In the genomic region with DNA sequence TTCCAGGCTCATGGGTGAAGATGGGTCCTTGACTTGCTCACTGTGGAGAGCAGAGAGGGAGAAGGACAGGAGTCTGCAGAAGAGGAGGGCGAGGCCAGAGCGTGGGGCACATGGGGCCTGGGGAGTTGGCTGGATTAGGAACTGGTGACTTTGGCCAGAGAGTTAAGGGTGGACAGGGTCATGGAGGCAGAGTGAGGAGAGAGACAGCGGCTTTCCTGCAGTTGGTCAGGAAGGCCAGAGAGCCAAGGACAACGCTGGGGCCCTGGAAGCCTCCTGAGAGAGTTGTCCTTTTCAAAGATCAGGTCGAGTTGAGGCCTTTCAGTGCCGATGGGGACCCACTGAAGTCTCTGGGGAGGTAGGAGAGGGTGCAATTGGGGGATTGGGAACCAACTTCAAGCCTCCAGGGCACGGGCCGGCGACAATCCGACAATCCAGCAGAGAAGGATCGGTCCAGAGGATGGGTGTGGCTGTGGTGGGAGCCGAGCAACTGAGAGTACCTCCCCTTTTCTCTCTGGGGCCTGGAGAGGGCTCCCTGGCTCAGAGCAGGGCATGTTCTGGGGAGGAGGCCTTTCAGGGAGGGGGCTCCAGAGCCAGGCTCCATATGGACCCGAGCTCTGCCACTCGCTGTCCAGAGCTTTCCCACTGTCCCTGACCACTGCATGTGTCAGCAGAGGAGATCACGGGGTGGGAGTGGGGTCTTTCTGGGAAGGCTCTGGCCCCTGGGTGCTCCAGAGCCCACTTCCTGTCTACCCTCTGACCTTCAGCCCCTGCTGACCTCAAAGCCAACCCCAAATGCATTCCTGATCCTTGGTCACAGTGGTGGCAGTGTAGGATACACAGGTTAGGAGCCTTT, we compare ENCODE assay signal across 9 cellular contexts. TPM values are rescaled to one million over a fixed set of nuclear protein-coding genes. Genes with fewer than 3 reads are reported as not detected.
DNase-seq lines count a peak whose midpoint lies in the region; ATAC-seq and TF ChIP-seq lines count a peak whose summit lies in the region.
"Had no signal": no experiment of that assay in that cellular context is flagged by ENCODE, and none has a peak within 500 bp of the region (broad histone marks: within the 10 kb centered on the region; RNA-seq: fewer than 3 reads in every experiment).

No MANE protein-coding gene starts in this region.

- H3K36me3 Mint-ChIP-seq in activated CD4-positive, alpha-beta T cell treated with anti-CD3 and anti-CD28 coated beads, Interleukin-2, amount 10 ng/mL, durations not matched to agents 24 days and 14 days (ENCODE audit: low read depth) = peaks cover 49% of the 10 kb centered on the region
- peaks cover 31% of the 10 kb centered on the region for H3K36me3 Mint-ChIP-seq in brain

- DNase-seq in activated CD4-positive, alpha-beta T cell treated with anti-CD3 and anti-CD28 coated beads, Interleukin-2, amount 10 ng/mL, durations not matched to agents 24 days and 14 days = no peak
- DNase-seq in activated CD4-positive, alpha-beta T cell treated with anti-CD3 and anti-CD28 coated beads for 1 hour = no peak
- DNase-seq in lung (ENCODE audit: low spot score) = no peak
- no peak for DNase-seq in thyroid gland
- DNase-seq in NCI-H82 (lab: John Stamatoyannopoulos, UW) = no peak
- DNase-seq: effector CD8-positive, alpha-beta T cell had no signal

- peaks cover 12 to 37% of the 10 kb centered on the region in 2 donors for H3K36me3 ChIP-seq in lung (ENCODE audit: control insufficient read depth in 2 of 2, insufficient read depth in 2 of 2, low read length in 2 of 2)
- peaks cover 13 to 19% of the 10 kb centered on the region in 2 donors for H3K36me3 ChIP-seq in thyroid gland

- H3K27ac ChIP-seq in lung (ENCODE audit: low read depth in 1 of 2, low read length in 1 of 2) (peak overlapping the region; percentile 51 to 94), thyroid gland (peak overlapping the region; percentile 83 to 88 (median 85))

- no peak for TF ChIP-seq CTCF in brain (conservative IDR thresholded peaks at IDR 0.05)
- TF ChIP-seq CTCF in lung (IDR thresholded peaks at IDR 0.05; ENCODE audit: control extremely low read depth, extremely low read depth) = no peak
- no peak for TF ChIP-seq CTCF in thyroid gland (IDR thresholded peaks at IDR 0.05)

- no peak overlapping the region for H3K4me3 ChIP-seq in lung
- no peak overlapping the region for H3K4me3 ChIP-seq in thyroid gland (replicated peaks in 1 of 3)

- H3K27ac Mint-ChIP-seq in activated CD4-positive, alpha-beta T cell treated with anti-CD3 and anti-CD28 coated beads, Interleukin-2, amount 10 ng/mL, durations not matched to agents 24 days and 14 days = peak overlapping the region; percentile 94
- H3K27ac Mint-ChIP-seq in brain = peak overlapping the region in 4 of 5 experiments; percentile 48 to 73 (median 67)

- intact Hi-C loops in activated CD4-positive, alpha-beta T cell treated with anti-CD3 and anti-CD28 coated beads, Interleukin-2, amount 10 ng/mL, durations not matched to agents 24 days and 14 days (cut with micrococcal nuclease) = no loop called here
- intact Hi-C loops in thyroid gland (cut with DNase I) = no loop called here

- H3K4me1 ChIP-seq in lung (ENCODE audit: control insufficient read depth in 2 of 2, insufficient read depth in 2 of 2, low read length in 2 of 2) (peaks cover 26 to 74% of the 10 kb centered on the region in 2 donors), thyroid gland (peaks cover 44 to 84% of the 10 kb centered on the region in 2 donors)

- no peaks in the 10 kb centered on the region for H3K27me3 ChIP-seq in lung (ENCODE audit: control insufficient read depth, insufficient read depth)
- no peaks in the 10 kb centered on the region for H3K27me3 ChIP-seq in thyroid gland

- ATAC-seq in lung (ENCODE audit: insufficient read depth, low FRiP score) = no peak
- ATAC-seq in HG02973 (IDR thresholded peaks at IDR 0.05; ENCODE audit: unreplicated experiment) = no peak
- ATAC-seq in HG03342 (IDR thresholded peaks at IDR 0.05; ENCODE audit: unreplicated experiment) = no peak

- peaks cover 42% of the 10 kb centered on the region for H3K4me1 Mint-ChIP-seq in activated CD4-positive, alpha-beta T cell treated with anti-CD3 and anti-CD28 coated beads, Interleukin-2, amount 10 ng/mL, durations not matched to agents 24 days and 14 days
- H3K4me1 Mint-ChIP-seq in brain = peaks cover 32% of the 10 kb centered on the region

- no peak for TF ChIP-seq POLR2A in thyroid gland (IDR thresholded peaks at IDR 0.05)

- H3K27me3 Mint-ChIP-seq in activated CD4-positive, alpha-beta T cell treated with anti-CD3 and anti-CD28 coated beads, Interleukin-2, amount 10 ng/mL, durations not matched to agents 24 days and 14 days = no peaks in the 10 kb centered on the region
- H3K27me3 Mint-ChIP-seq in brain = no peaks in the 10 kb centered on the region

- peak overlapping the region; percentile 74 for H3K4me3 Mint-ChIP-seq in activated CD4-positive, alpha-beta T cell treated with anti-CD3 and anti-CD28 coated beads, Interleukin-2, amount 10 ng/mL, durations not matched to agents 24 days and 14 days
- H3K4me3 Mint-ChIP-seq in brain = no peak overlapping the region

- no peaks in the 10 kb centered on the region for H3K9me3 ChIP-seq in lung (ENCODE audit: control insufficient read depth in 2 of 2, insufficient read depth in 1 of 2, low read length in 1 of 2)
- no peaks in the 10 kb centered on the region for H3K9me3 ChIP-seq in thyroid gland

- no peaks in the 10 kb centered on the region for H3K9me3 Mint-ChIP-seq in activated CD4-positive, alpha-beta T cell treated with anti-CD3 and anti-CD28 coated beads, Interleukin-2, amount 10 ng/mL, durations not matched to agents 24 days and 14 days
- no peaks in the 10 kb centered on the region for H3K9me3 Mint-ChIP-seq in brain

- 54 to 81% methylated on average over 15 of the region's 15 CpGs for WGBS in lung, 2 donors
- WGBS in thyroid gland, 2 donors = 58 to 90% methylated on average over 10 to 15 of the region's 15 CpGs

RNA-seq across cellular contexts. Expression of a gene that starts 7.5 kb away (rescaled TPM):
- total RNA-seq in activated CD4-positive, alpha-beta T cell treated with anti-CD3 and anti-CD28 coated beads, Interleukin-2, amount 10 ng/mL, durations not matched to agents 24 days and 14 days = 0.45 and 0.47 TPM in 2 replicates
- 14.9 TPM for polyA plus RNA-seq in brain (ENCODE audit: insufficient read depth, low read depth, low replicate concordance)
- total RNA-seq in lung = 10 to 100 TPM; 25.5 to 66.5 TPM
- polyA plus RNA-seq in lung = 10 to 100 TPM; 21.4 to 86.3 TPM
- 10 to 100 TPM; 10.1 to 65.3 (median 39.4) TPM for total RNA-seq in thyroid gland

RNA-seq across cellular contexts. Expression of a gene that starts 31.3 kb away (rescaled TPM):
- total RNA-seq in activated CD4-positive, alpha-beta T cell treated with anti-CD3 and anti-CD28 coated beads, Interleukin-2, amount 10 ng/mL, durations not matched to agents 24 days and 14 days = 27.7 and 28.4 TPM in 2 replicates
- 69.4 TPM for polyA plus RNA-seq in brain (ENCODE audit: insufficient read depth, low read depth, low replicate concordance)
- 10 to 100 TPM; 30.4 to 60.8 TPM for total RNA-seq in lung
- 10 to 100 TPM; 26.6 to 66.9 TPM for polyA plus RNA-seq in lung
- total RNA-seq in thyroid gland = 10 to 100 TPM; 56.3 to 65.6 (median 61.5) TPM

RNA-seq across cellular contexts. Expression of a gene that starts 31.5 kb away (rescaled TPM):
- 11.7 and 14.4 TPM in 2 replicates for total RNA-seq in activated CD4-positive, alpha-beta T cell treated with anti-CD3 and anti-CD28 coated beads, Interleukin-2, amount 10 ng/mL, durations not matched to agents 24 days and 14 days
- 37.4 TPM for polyA plus RNA-seq in brain (ENCODE audit: insufficient read depth, low read depth, low replicate concordance)
- total RNA-seq in lung = 1 to 10 TPM; 4.6 to 7.7 TPM
- polyA plus RNA-seq in lung = 1 to 10 TPM; 4.5 to 5.0 TPM
- total RNA-seq in thyroid gland = 10 to 100 TPM in 3 of 4 donors, 1 to 10 TPM in 1; 5.8 to 12.6 (median 12.3) TPM

RNA-seq across cellular contexts. Expression of a gene that starts 34.1 kb away (rescaled TPM):
- 15.2 and 15.9 TPM in 2 replicates for total RNA-seq in activated CD4-positive, alpha-beta T cell treated with anti-CD3 and anti-CD28 coated beads, Interleukin-2, amount 10 ng/mL, durations not matched to agents 24 days and 14 days
- polyA plus RNA-seq in brain (ENCODE audit: insufficient read depth, low read depth, low replicate concordance) (10.5 TPM), lung (10 to 100 TPM in 1 of 2 donors, 1 to 10 TPM in 1; 9.6 to 19.1 TPM)
- total RNA-seq in lung (10 to 100 TPM; 10.6 to 17.9 TPM), thyroid gland (10 to 100 TPM; 21.1 to 25.2 (median 22.2) TPM)

RNA-seq across cellular contexts. Expression of a gene that starts 34.2 kb away (rescaled TPM):
- 162 and 176 TPM in 2 replicates for total RNA-seq in activated CD4-positive, alpha-beta T cell treated with anti-CD3 and anti-CD28 coated beads, Interleukin-2, amount 10 ng/mL, durations not matched to agents 24 days and 14 days
- 78.9 TPM for polyA plus RNA-seq in brain (ENCODE audit: insufficient read depth, low read depth, low replicate concordance)
- 10 to 100 TPM; 39.3 to 48.5 TPM for total RNA-seq in lung
- 10 to 100 TPM; 17.0 to 24.9 TPM for polyA plus RNA-seq in lung
- total RNA-seq in thyroid gland = 10 to 100 TPM; 27.1 to 78.2 (median 35.8) TPM
